In the genomic region with DNA sequence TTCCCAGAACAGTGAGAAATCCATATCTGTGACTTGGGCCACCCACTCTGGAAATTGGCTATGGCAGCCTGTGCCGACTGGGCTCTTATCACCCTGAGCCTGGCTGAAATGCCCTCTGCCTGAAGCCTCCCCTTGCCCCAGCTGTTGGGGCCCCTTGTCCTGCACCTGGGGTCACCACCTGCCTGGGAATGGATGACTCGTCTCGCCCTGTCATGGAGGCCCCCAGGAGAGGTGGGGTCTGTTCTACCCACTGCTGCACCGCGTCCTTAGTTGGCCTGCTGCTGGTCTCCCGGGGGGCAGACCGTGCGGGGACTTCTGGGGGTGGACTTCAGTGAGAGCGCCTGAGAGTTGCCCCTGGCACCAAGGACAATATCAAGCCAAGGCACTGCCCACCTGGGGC, we compare ENCODE assay signal across 20 cellular contexts. TPM values are rescaled to one million over a fixed set of nuclear protein-coding genes. Genes with fewer than 3 reads are reported as not detected.
"Had no signal": no experiment of that assay in that cellular context is flagged by ENCODE, and none has a peak within 500 bp of the region (broad histone marks: within the 10 kb centered on the region; RNA-seq: fewer than 3 reads in every experiment).

No MANE protein-coding gene starts in this region.

- H3K27me3 ChIP-seq: cardiac muscle cell, neural progenitor cell, ovary, sigmoid colon had no signal

- H3K4me3 ChIP-seq: cardiac muscle cell, hepatocyte, neural progenitor cell, ovary, psoas muscle, sigmoid colon had no signal

- H3K36me3 ChIP-seq: cardiac muscle cell, neural progenitor cell, ovary, sigmoid colon had no signal

- H3K9me3 ChIP-seq: ovary, psoas muscle, sigmoid colon had no signal

- ATAC-seq: activated CD8-positive, alpha-beta T cell treated with anti-CD3 and anti-CD28 coated beads, Interleukin-2, amount 10 ng/mL, durations not matched to agents 7 days and 5 days; effector memory CD8-positive, alpha-beta T cell; naive thymus-derived CD4-positive, alpha-beta T cell; psoas muscle; SK-N-SH treated with all-trans-retinoic acid at 6 μM for 48 hours; stimulated activated memory B cell treated with anti-CD40 and anti-IgM and Interleukin-4, amounts not matched to agents 10 μg/mL and 1 μg/mL and 100 μg/mL, for 72 hours had no signal

- H3K4me1 ChIP-seq: neural progenitor cell, psoas muscle, sigmoid colon had no signal

- DNase-seq: activated CD4-positive, alpha-beta T cell treated with anti-CD3 and anti-CD28 coated beads, Interleukin-2, amount 10 ng/mL, durations not matched to agents 7 days and 5 days; activated CD4-positive, CD25-positive, alpha-beta regulatory T cell; activated CD8-positive, alpha-beta T cell treated with anti-CD3 and anti-CD28 coated beads, Interleukin-2, amount 10 ng/mL, durations not matched to agents 7 days and 5 days; activated naive CD4-positive, alpha-beta T cell treated with Interleukin-2 at 50 U/mL for 16 hours; activated naive CD8-positive, alpha-beta T cell treated with anti-CD3 and anti-CD28 coated beads, Interleukin-2, amount 10 ng/mL, durations not matched to agents 7 days and 5 days; amygdala; effector memory CD8-positive, alpha-beta T cell; foreskin fibroblast; naive thymus-derived CD4-positive, alpha-beta T cell; psoas muscle; sigmoid colon; stimulated activated CD4-positive, alpha-beta T cell treated with anti-CD3 and anti-CD28 coated beads, Interleukin-4, amount 100 ng/mL, for 4 hours; T-helper 1 cell; T-helper 9 cell had no signal

- H3K27ac ChIP-seq: cardiac muscle cell, hepatocyte, neural progenitor cell, ovary, psoas muscle, sigmoid colon had no signal

RNA-seq across cellular contexts. Expression of gene COL5A1, which starts 46.6 kb away (rescaled TPM):
- polyA plus RNA-seq: naive thymus-derived CD4-positive, alpha-beta T cell had no signal
